In the genomic region with DNA sequence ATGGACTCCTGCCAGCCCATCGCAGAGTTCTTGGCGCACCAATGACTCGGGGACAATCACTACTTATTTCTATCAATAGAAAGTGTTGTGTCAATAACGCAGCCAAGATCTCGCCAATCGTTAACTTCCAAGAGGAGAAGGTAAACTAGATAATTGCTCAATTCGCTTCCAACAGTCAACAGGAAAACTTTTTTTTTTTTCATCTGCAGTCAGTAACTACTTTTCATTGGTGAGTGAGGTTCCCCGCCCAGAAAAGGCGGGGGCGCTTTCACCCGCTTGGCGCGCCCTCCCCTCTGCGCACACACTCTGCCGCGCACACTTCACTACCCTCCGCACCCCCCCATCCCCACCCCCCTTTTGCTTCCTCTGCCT, we compare ENCODE assay signal across 10 cellular contexts. TPM values are rescaled to one million over a fixed set of nuclear protein-coding genes. Genes with fewer than 3 reads are reported as not detected.
DNase-seq lines count a peak whose midpoint lies in the region; ATAC-seq and TF ChIP-seq lines count a peak whose summit lies in the region.
"Had no signal": no experiment of that assay in that cellular context is flagged by ENCODE, and none has a peak within 500 bp of the region (broad histone marks: within the 10 kb centered on the region; RNA-seq: fewer than 3 reads in every experiment).

FEZF1 (minus strand) TSS at position 147 of the 372 bp plus-strand sequence. CDS start 313 bp downstream, outside the sequence.

- H3K4me3 ChIP-seq in esophagus squamous epithelium = peak within 1 kb of the TSS in 3 of 4 donors; percentile 20 to 58 (median 37)

- H3K36me3 ChIP-seq in esophagus squamous epithelium = no peaks in the 10 kb centered on the region

- H3K4me1 ChIP-seq in esophagus squamous epithelium = peaks cover 16 to 55% (median 39%) of the 10 kb centered on the region in 3 donors

- ATAC-seq in HG02623 (IDR thresholded peaks at IDR 0.05; ENCODE audit: unreplicated experiment) = no peak
- ATAC-seq in HG03025 (IDR thresholded peaks at IDR 0.05; ENCODE audit: low FRiP score, unreplicated experiment) = no peak
- no peak for ATAC-seq in GM21528 (IDR thresholded peaks at IDR 0.05; ENCODE audit: low FRiP score, unreplicated experiment)

- 3 to 14% methylated on average over 17 of the region's 17 CpGs for WGBS in esophagus squamous epithelium, 2 donors

- no peak for TF ChIP-seq POLR2A in esophagus squamous epithelium (IDR thresholded peaks at IDR 0.05)

- TF ChIP-seq CTCF in esophagus squamous epithelium (IDR thresholded peaks at IDR 0.05) = no peak
- TF ChIP-seq CTCF in progenitor cell of endocrine pancreas (IDR thresholded peaks at IDR 0.05; ENCODE audit: unreplicated experiment) = no peak

- H3K36me3 Mint-ChIP-seq in progenitor cell of endocrine pancreas (ENCODE audit: insufficient read depth) = no peaks in the 10 kb centered on the region

- peak within 1 kb of the TSS; percentile 59 for H3K27ac Mint-ChIP-seq in progenitor cell of endocrine pancreas

- intact Hi-C loops in esophagus squamous epithelium (cut with DNase I) = no loop called here

- H3K9me3 Mint-ChIP-seq in progenitor cell of endocrine pancreas (ENCODE audit: low read depth) = no peaks in the 10 kb centered on the region

- H3K27ac ChIP-seq in esophagus squamous epithelium = no peak within 1 kb of the TSS

- H3K4me3 Mint-ChIP-seq in progenitor cell of endocrine pancreas (ENCODE audit: low read depth) = peak within 1 kb of the TSS; percentile 62

- H3K27me3 Mint-ChIP-seq in progenitor cell of endocrine pancreas = peaks cover 97% of the 10 kb centered on the region

- H3K4me1 Mint-ChIP-seq in progenitor cell of endocrine pancreas (ENCODE audit: low read depth) = peaks cover 19% of the 10 kb centered on the region

- peaks cover 36 to 100% (median 83%) of the 10 kb centered on the region in 4 donors for H3K27me3 ChIP-seq in esophagus squamous epithelium

- no peaks in the 10 kb centered on the region for H3K9me3 ChIP-seq in esophagus squamous epithelium

- DNase-seq in H4 (ENCODE audit: low spot score) = peak; percentile 71
- peak; percentile 67 for DNase-seq in NCI-H2196 treated with DMSO at 0.1 percent for 48 hours (lab: John Stamatoyannopoulos, UW; ENCODE audit: unreplicated experiment)
- DNase-seq in esophagus squamous epithelium (lab: John Stamatoyannopoulos, UW) = no peak
- no peak for DNase-seq in progenitor cell of endocrine pancreas (ENCODE audit: low spot score, unreplicated experiment)
- DNase-seq in DMS79 treated with DMSO at 0.1 percent for 48 hours (lab: John Stamatoyannopoulos, UW) = no peak

RNA-seq across cellular contexts. Expression of gene FEZF1, which starts in this region (rescaled TPM):
- total RNA-seq in H4 (2014; rRNA removed; shearing (Covaris generic)) = 2.3 and 2.4 TPM in 2 replicates
- total RNA-seq in esophagus squamous epithelium = not detected
- total RNA-seq in progenitor cell of endocrine pancreas = not detected in 2 replicates
- total RNA-seq: myocyte; T-helper 1 cell treated with Interleukin-12 subunit alpha and Interleukin-12 subunit beta and Interleukin-4 antibody, amounts not matched to agents 30 ng/mL and 1 ng/mL, for 36 hours had no signal

Comparison
In these comparisons a context has a peak if more than half of its experiments do, and no peak if none do; other contexts are left out.
1. DNase-seq: peak in H4 (single experiment) and NCI-H2196 treated with DMSO at 0.1 percent for 48 hours (single experiment); none in esophagus squamous epithelium (single experiment), progenitor cell of endocrine pancreas (single experiment) and DMS79 treated with DMSO at 0.1 percent for 48 hours (single experiment).